In genomic region chr11:115657586-115657985, GRCh38 we compare ENCODE assay signal across 33 cellular contexts.
"Had no signal": no experiment of that assay in that cellular context is flagged by ENCODE, and none has a peak within 500 bp of the region (broad histone marks: within the 10 kb centered on the region; RNA-seq: fewer than 3 reads in every experiment).

No MANE protein-coding gene starts in this region.

- H3K4me3 Mint-ChIP-seq: activated CD4-positive, alpha-beta T cell treated with anti-CD3 and anti-CD28 coated beads for 36 hours; activated naive CD8-positive, alpha-beta T cell; effector memory CD8-positive, alpha-beta T cell; immature natural killer cell; stimulated activated naive B cell treated with anti-CD40 and anti-IgM and Interleukin-4, amounts not matched to agents 10 μg/mL and 1 μg/mL and 100 μg/mL, for 72 hours; T-cell; T-helper 2 cell treated with Interferon-gamma antibody and Interleukin-4, amounts not matched to agents 5 μg/mL and 100 μg/mL, for 36 hours had no signal

- H3K27me3 ChIP-seq: foreskin keratinocyte, ovary had no signal

- H3K36me3 Mint-ChIP-seq: activated naive CD8-positive, alpha-beta T cell; immature natural killer cell; stimulated activated naive B cell treated with anti-CD40 and anti-IgM and Interleukin-4, amounts not matched to agents 10 μg/mL and 1 μg/mL and 100 μg/mL, for 72 hours; T-cell had no signal

- DNase-seq: activated CD4-positive, alpha-beta T cell treated with anti-CD3 and anti-CD28 coated beads for 36 hours; activated CD4-positive, alpha-beta T cell treated with anti-CD3 and anti-CD28 coated beads, Interleukin-2, amount 50 U/mL, for 4 hours; activated CD4-positive, CD25-positive, alpha-beta regulatory T cell; activated effector memory CD4-positive, alpha-beta T cell treated with Interleukin-2 at 50 U/mL for 16 hours; activated naive CD4-positive, alpha-beta T cell treated with Interleukin-2 at 50 U/mL for 16 hours; activated T-cell treated with anti-CD3 and anti-CD28 coated beads for 4 hours; aorta; brain microvascular endothelial cell; caudate nucleus; cortex of kidney; effector memory CD8-positive, alpha-beta T cell; erythroblast; foreskin keratinocyte; heart left ventricle; hypothalamus; immature natural killer cell; left lung; ovary; retina; small intestine; stimulated activated CD4-positive, alpha-beta T cell treated with anti-CD3 and anti-CD28 coated beads, Interleukin-4, amount 100 ng/mL, for 4 hours; stimulated activated CD8-positive, alpha-beta memory T cell treated with anti-CD3 and anti-CD28 coated beads, Interleukin-4, amount 100 ng/mL, for 48 hours; stimulated activated naive B cell treated with anti-CD40 and anti-IgM and Interleukin-4, amounts not matched to agents 10 μg/mL and 1 μg/mL and 100 μg/mL, for 72 hours; stomach; T-cell; tibial artery; upper lobe of right lung had no signal

- H3K36me3 ChIP-seq: brain microvascular endothelial cell, heart left ventricle, left lung, neutrophil, ovary, stomach, tibial artery, upper lobe of right lung had no signal

- H3K9me3 Mint-ChIP-seq: effector memory CD8-positive, alpha-beta T cell; T-cell; T-helper 2 cell treated with Interferon-gamma antibody and Interleukin-4, amounts not matched to agents 5 μg/mL and 100 μg/mL, for 36 hours had no signal

- H3K9me3 ChIP-seq: heart left ventricle, left lung, neutrophil, ovary, stomach, tibial artery, upper lobe of right lung had no signal

- H3K4me3 ChIP-seq: heart left ventricle, left lung, lung, ovary, stomach, tibial artery, upper lobe of right lung had no signal

- H3K27ac Mint-ChIP-seq: activated CD4-positive, alpha-beta T cell treated with anti-CD3 and anti-CD28 coated beads for 36 hours; activated naive CD8-positive, alpha-beta T cell; effector memory CD8-positive, alpha-beta T cell; immature natural killer cell; nephron; progenitor cell of endocrine pancreas; stimulated activated naive B cell treated with anti-CD40 and anti-IgM and Interleukin-4, amounts not matched to agents 10 μg/mL and 1 μg/mL and 100 μg/mL, for 72 hours; T-cell; T-helper 2 cell treated with Interferon-gamma antibody and Interleukin-4, amounts not matched to agents 5 μg/mL and 100 μg/mL, for 36 hours had no signal

- H3K4me1 Mint-ChIP-seq: activated CD4-positive, alpha-beta T cell treated with anti-CD3 and anti-CD28 coated beads for 36 hours; immature natural killer cell; stimulated activated naive B cell treated with anti-CD40 and anti-IgM and Interleukin-4, amounts not matched to agents 10 μg/mL and 1 μg/mL and 100 μg/mL, for 72 hours; T-cell had no signal

- H3K27ac ChIP-seq: brain microvascular endothelial cell, foreskin keratinocyte, heart left ventricle, left lung, neutrophil, ovary, stomach, tibial artery, upper lobe of right lung had no signal
